Comparison of ENCODE assay signal across 8 cellular contexts in genomic region chr3:113697192-113698090, GRCh38. TPM values are rescaled to one million over a fixed set of nuclear protein-coding genes. Genes with fewer than 3 reads are reported as not detected.
DNase-seq lines count a peak whose midpoint lies in the region; ATAC-seq and TF ChIP-seq lines count a peak whose summit lies in the region.

No MANE protein-coding gene starts in this region.

- no peak overlapping the region for H3K4me3 Mint-ChIP-seq in activated naive CD8-positive, alpha-beta T cell treated with anti-CD3 and anti-CD28 coated beads, Interleukin-2, amount 10 ng/mL, durations not matched to agents 7 days and 5 days

- H3K9me3 ChIP-seq in right atrium auricular region (no peaks in the 10 kb centered on the region), gastrocnemius medialis (no peaks in the 10 kb centered on the region)

- in situ Hi-C loops in gastrocnemius medialis (cut with MboI; ENCODE audit: low sequenced_read_pairs in 4 of 4), result loop anchor here in 1 of 4 donors (5.0 to 10.0 kb wide), 2 partner anchors 50 to 183 kb away; partner anchors contain the start of genes ATP6V1A, NAA50 and SPICE1

- no peak for ATAC-seq in activated naive CD8-positive, alpha-beta T cell treated with anti-CD3 and anti-CD28 coated beads, Interleukin-2, amount 10 ng/mL, durations not matched to agents 7 days and 5 days (ENCODE audit: low read depth)
- peak; percentile 13 to 30 for ATAC-seq in gastrocnemius medialis
- no peak for ATAC-seq in HG03354 (IDR thresholded peaks at IDR 0.05; ENCODE audit: poor library complexity, severe bottlenecking, unreplicated experiment)

- POLR2A ChIA-PET in activated naive CD8-positive, alpha-beta T cell treated with anti-CD3 and anti-CD28 coated beads, Interleukin-2, amount 10 ng/mL, durations not matched to agents 7 days and 5 days (lab: Charles Lee), result interaction anchor here (0.7 to 0.9 kb wide), 2 partner anchors 202 to 266 kb away, joined by 3 to 4 read pairs; no protein-coding TSS in a partner anchor

- intact Hi-C loops in gastrocnemius medialis (cut with DNase I; ENCODE audit: low total_unique reads), result loop anchor here (1.0 to 5.0 kb wide), 7 partner anchors 37 to 680 kb away; partner anchors contain the start of genes CCDC191, NAA50, QTRT2 and ZDHHC23

- TF ChIP-seq POLR2A in gastrocnemius medialis (IDR thresholded peaks at IDR 0.05), result no peak

- H3K36me3 Mint-ChIP-seq in activated naive CD8-positive, alpha-beta T cell treated with anti-CD3 and anti-CD28 coated beads, Interleukin-2, amount 10 ng/mL, durations not matched to agents 7 days and 5 days, result peaks cover 10% of the 10 kb centered on the region

- H3K27ac Mint-ChIP-seq in activated naive CD8-positive, alpha-beta T cell treated with anti-CD3 and anti-CD28 coated beads, Interleukin-2, amount 10 ng/mL, durations not matched to agents 7 days and 5 days, result no peak overlapping the region

- DNase-seq in NCI-H748 (lab: John Stamatoyannopoulos, UW; ENCODE audit: unreplicated experiment) (peak; percentile 22), NCI-H748 treated with DMSO at 0.1 percent for 48 hours (lab: John Stamatoyannopoulos, UW) (no peak), NCI-H69 (lab: John Stamatoyannopoulos, UW) (peak; percentile 34), right atrium auricular region (ENCODE audit: low spot score) (no peak), gastrocnemius medialis (peak in 1 of 2 donors; percentile 40), AG08395 (ENCODE audit: low spot score) (no peak)
- DNase-seq in activated naive CD8-positive, alpha-beta T cell treated with anti-CD3 and anti-CD28 coated beads, Interleukin-2, amount 10 ng/mL, durations not matched to agents 7 days and 5 days, result peak; percentile 47

- H3K4me1 ChIP-seq in right atrium auricular region (peaks cover 0 to 37% of the 10 kb centered on the region in 2 donors), gastrocnemius medialis (peaks cover 43 to 47% of the 10 kb centered on the region in 2 donors)

- no peak for TF ChIP-seq CTCF in right atrium auricular region (IDR thresholded peaks at IDR 0.05)
- no peak for TF ChIP-seq CTCF in gastrocnemius medialis (IDR thresholded peaks at IDR 0.05 in 4 of 5, conservative IDR thresholded peaks at IDR 0.05 in 1 of 5)

- H3K9me3 Mint-ChIP-seq in activated naive CD8-positive, alpha-beta T cell treated with anti-CD3 and anti-CD28 coated beads, Interleukin-2, amount 10 ng/mL, durations not matched to agents 7 days and 5 days, result no peaks in the 10 kb centered on the region

- no peaks in the 10 kb centered on the region for H3K27me3 Mint-ChIP-seq in activated naive CD8-positive, alpha-beta T cell treated with anti-CD3 and anti-CD28 coated beads, Interleukin-2, amount 10 ng/mL, durations not matched to agents 7 days and 5 days

- H3K27me3 ChIP-seq in right atrium auricular region, result no peaks in the 10 kb centered on the region
- H3K27me3 ChIP-seq in gastrocnemius medialis, result no peaks in the 10 kb centered on the region

- H3K4me1 Mint-ChIP-seq in activated naive CD8-positive, alpha-beta T cell treated with anti-CD3 and anti-CD28 coated beads, Interleukin-2, amount 10 ng/mL, durations not matched to agents 7 days and 5 days, result peaks cover 17% of the 10 kb centered on the region

- H3K4me3 ChIP-seq in right atrium auricular region (peak overlapping the region; percentile 100), gastrocnemius medialis (peak overlapping the region; percentile 69 to 76 (median 74))

- H3K27ac ChIP-seq in right atrium auricular region (peak overlapping the region; percentile 89 to 100), gastrocnemius medialis (peak overlapping the region; percentile 94 to 99 (median 95))

- H3K36me3 ChIP-seq in right atrium auricular region (no peaks in the 10 kb centered on the region), gastrocnemius medialis (no peaks in the 10 kb centered on the region)

RNA-seq across cellular contexts. Expression of gene USF3, which starts 1.0 kb away (rescaled TPM):
- total RNA-seq in activated naive CD8-positive, alpha-beta T cell treated with anti-CD3 and anti-CD28 coated beads, Interleukin-2, amount 10 ng/mL, durations not matched to agents 7 days and 5 days, result 10 to 100 TPM; 20.6 to 20.9 TPM
- total RNA-seq in right atrium auricular region (10 to 100 TPM; 16.2 to 20.8 TPM), gastrocnemius medialis (10 to 100 TPM; 35.7 to 49.6 (median 40.1) TPM)

RNA-seq across cellular contexts. Expression of gene NAA50, which starts 48.6 kb away (rescaled TPM):
- 10 to 100 TPM; 90.9 to 91.0 TPM for total RNA-seq in activated naive CD8-positive, alpha-beta T cell treated with anti-CD3 and anti-CD28 coated beads, Interleukin-2, amount 10 ng/mL, durations not matched to agents 7 days and 5 days
- 10 to 100 TPM; 49.3 to 77.8 TPM for total RNA-seq in right atrium auricular region
- total RNA-seq in gastrocnemius medialis, result 100 to 1,000 TPM; 248 to 440 (median 331) TPM

RNA-seq across cellular contexts. Expression of gene ATP6V1A, which starts 49.4 kb away (rescaled TPM):
- total RNA-seq in activated naive CD8-positive, alpha-beta T cell treated with anti-CD3 and anti-CD28 coated beads, Interleukin-2, amount 10 ng/mL, durations not matched to agents 7 days and 5 days, result 10 to 100 TPM; 32.9 to 36.5 TPM
- total RNA-seq in right atrium auricular region, result 10 to 100 TPM; 19.1 to 21.7 TPM
- 10 to 100 TPM; 11.3 to 21.3 (median 15.0) TPM for total RNA-seq in gastrocnemius medialis

Comparison
In these comparisons a context has a peak if more than half of its experiments do, and no peak if none do; other contexts are left out.
1. DNase-seq: peak in NCI-H748 (single experiment), NCI-H69 (single experiment) and activated naive CD8-positive, alpha-beta T cell treated with anti-CD3 and anti-CD28 coated beads, Interleukin-2, amount 10 ng/mL, durations not matched to agents 7 days and 5 days (single experiment); none in NCI-H748 treated with DMSO at 0.1 percent for 48 hours (single experiment), right atrium auricular region (single experiment) and AG08395 (single experiment).
2. ATAC-seq: peak in gastrocnemius medialis (2 of 2); none in activated naive CD8-positive, alpha-beta T cell treated with anti-CD3 and anti-CD28 coated beads, Interleukin-2, amount 10 ng/mL, durations not matched to agents 7 days and 5 days (single experiment) and HG03354 (single experiment).